ENCODE assay signal across 28 cellular contexts in genomic region chr2:17442334-17442733, GRCh38.
DNase-seq lines count a peak whose midpoint lies in the region; ATAC-seq, FAIRE-seq and TF ChIP-seq lines count a peak whose summit lies in the region.
"Had no signal": no experiment of that assay in that cellular context is flagged by ENCODE, and none has a peak within 500 bp of the region (broad histone marks: within the 10 kb centered on the region; RNA-seq: fewer than 3 reads in every experiment).

No MANE protein-coding gene starts in this region.

- no peak for ATAC-seq in mucosa of descending colon
- ATAC-seq: gastrocnemius medialis; GM12878; naive thymus-derived CD4-positive, alpha-beta T cell; stimulated activated naive CD8-positive, alpha-beta T cell treated with anti-CD3 and anti-CD28 coated beads, Interleukin-15, amount 100 ng/mL, for 72 hours had no signal

- no peaks in the 10 kb centered on the region for H4K20me1 ChIP-seq in astrocyte (ENCODE audit: insufficient read depth, low read length)

- H3K27ac ChIP-seq in breast epithelium (no peak overlapping the region), astrocyte (ENCODE audit: low read depth, low read length) (peak overlapping the region; percentile 53)
- H3K27ac ChIP-seq: gastrocnemius medialis had no signal

- H3K4me3 Mint-ChIP-seq in MCF 10A (ENCODE audit: unreplicated experiment) (no peak overlapping the region), astrocyte (ENCODE audit: unreplicated experiment) (no peak overlapping the region), chondrocyte (ENCODE audit: unreplicated experiment) (no peak overlapping the region)
- H3K4me3 Mint-ChIP-seq: activated naive CD8-positive, alpha-beta T cell; B cell; brain; naive thymus-derived CD4-positive, alpha-beta T cell; stimulated activated naive CD8-positive, alpha-beta T cell treated with anti-CD3 and anti-CD28 coated beads, Interleukin-15, amount 100 ng/mL, for 72 hours; type B pancreatic cell had no signal

- H3K4me2 ChIP-seq in astrocyte (ENCODE audit: low read length), result peak overlapping the region; percentile 75
- H3K4me2 ChIP-seq: SK-N-SH had no signal

- DNase-seq in MCF 10A (ENCODE audit: unreplicated experiment) (peak; percentile 75), breast epithelium (ENCODE audit: low spot score in 2 of 2) (no peak), astrocyte (ENCODE audit: low read depth) (peak; percentile 76), fibroblast of pulmonary artery (ENCODE audit: low read depth) (peak; percentile 4), stromal cell of bone marrow (ENCODE audit: low read depth) (peak; percentile 26), HPDE6-E6E7 (ENCODE audit: extremely low spot score) (no peak), mucosa of descending colon (no peak), chondrocyte (ENCODE audit: low spot score) (no peak)
- DNase-seq: 8988T; cortex of kidney; DMS79; gastrocnemius medialis; MM.1S; naive thymus-derived CD4-positive, alpha-beta T cell; NCI-H1436; NCI-H2107; NCI-H526; occipital lobe; RPMI8226; SK-N-SH; stimulated activated CD4-positive, alpha-beta T cell treated with anti-CD3 and anti-CD28 coated beads, Interleukin-4, amount 100 ng/mL, for 24 hours; stimulated activated naive CD8-positive, alpha-beta T cell treated with anti-CD3 and anti-CD28 coated beads, Interleukin-15, amount 100 ng/mL, for 72 hours; T-helper 2 cell had no signal

- POLR2A ChIA-PET in MCF 10A (lab: Yijun Ruan, JAX), result interaction anchor here (1.2 kb wide), 1 partner anchor 14 kb away, joined by 4 read pairs; no protein-coding TSS in a partner anchor

- FAIRE-seq in astrocyte (lab: Jason Lieb, UNC), result no peak
- FAIRE-seq: GM12878 had no signal

- H3K9me3 Mint-ChIP-seq in MCF 10A (ENCODE audit: unreplicated experiment), result no peaks in the 10 kb centered on the region
- H3K9me3 Mint-ChIP-seq in astrocyte (ENCODE audit: unreplicated experiment), result no peaks in the 10 kb centered on the region
- H3K9me3 Mint-ChIP-seq in chondrocyte (ENCODE audit: low read depth), result no peaks in the 10 kb centered on the region

- H3K27me3 ChIP-seq in breast epithelium, result no peaks in the 10 kb centered on the region
- H3K27me3 ChIP-seq in astrocyte (ENCODE audit: insufficient read depth, low read length), result no peaks in the 10 kb centered on the region
- H3K27me3 ChIP-seq: gastrocnemius medialis had no signal

- BruUV-seq in MCF 10A (replicated peaks; lab: Mats Ljungman, UMichigan), result no TSS peak

- no peak overlapping the region for H3K9ac ChIP-seq in astrocyte (ENCODE audit: low read length)
- H3K9ac ChIP-seq: SK-N-SH had no signal

- H3K79me2 ChIP-seq in astrocyte (ENCODE audit: insufficient read depth, low read length), result no peaks in the 10 kb centered on the region

- intact Hi-C loops in MCF 10A (cut with micrococcal nuclease), result loop anchor here (1.0 kb wide), 1 partner anchor 13 kb away; no protein-coding TSS in a partner anchor
- intact Hi-C loops in breast epithelium (cut with DNase I; ENCODE audit: low total_unique reads), result no loop called here
- intact Hi-C loops in mucosa of descending colon (cut with DNase I, micrococcal nuclease), result no loop called here

- H3K4me1 Mint-ChIP-seq in MCF 10A (ENCODE audit: insufficient read depth, unreplicated experiment), result peaks cover 11% of the 10 kb centered on the region
- H3K4me1 Mint-ChIP-seq in astrocyte (ENCODE audit: low read depth, unreplicated experiment), result peaks cover 3% of the 10 kb centered on the region
- H3K4me1 Mint-ChIP-seq in chondrocyte (ENCODE audit: low read depth), result no peaks in the 10 kb centered on the region
- H3K4me1 Mint-ChIP-seq: B cell; brain; naive thymus-derived CD4-positive, alpha-beta T cell; stimulated activated naive CD8-positive, alpha-beta T cell treated with anti-CD3 and anti-CD28 coated beads, Interleukin-15, amount 100 ng/mL, for 72 hours had no signal

- H3K27me3 Mint-ChIP-seq in MCF 10A (ENCODE audit: insufficient read depth, unreplicated experiment), result no peaks in the 10 kb centered on the region
- H3K27me3 Mint-ChIP-seq in astrocyte (ENCODE audit: low read depth, unreplicated experiment), result no peaks in the 10 kb centered on the region
- H3K27me3 Mint-ChIP-seq in chondrocyte (ENCODE audit: low read depth), result peaks cover 5% of the 10 kb centered on the region
- H3K27me3 Mint-ChIP-seq: activated naive CD8-positive, alpha-beta T cell; brain; naive thymus-derived CD4-positive, alpha-beta T cell; stimulated activated naive CD8-positive, alpha-beta T cell treated with anti-CD3 and anti-CD28 coated beads, Interleukin-15, amount 100 ng/mL, for 72 hours; type B pancreatic cell had no signal

- no peak overlapping the region for H2AFZ ChIP-seq in astrocyte (ENCODE audit: low read depth, low read length)

- H3K36me3 ChIP-seq in breast epithelium (no peaks in the 10 kb centered on the region), astrocyte (ENCODE audit: insufficient read depth, low read length) (no peaks in the 10 kb centered on the region), mucosa of descending colon (ENCODE audit: low read depth) (no peaks in the 10 kb centered on the region)
- H3K36me3 ChIP-seq: gastrocnemius medialis had no signal

- TF ChIP-seq CTCF in MCF 10A (IDR thresholded peaks at IDR 0.05; ENCODE audit: unreplicated experiment) (no peak), breast epithelium (IDR thresholded peaks at IDR 0.05) (no peak), astrocyte (IDR thresholded peaks at IDR 0.05; ENCODE audit: insufficient read depth, low read depth, low read length) (no peak), fibroblast of pulmonary artery (IDR thresholded peaks at IDR 0.05; ENCODE audit: low read length, missing control alignments) (no peak), mucosa of descending colon (IDR thresholded peaks at IDR 0.05) (no peak), chondrocyte (IDR thresholded peaks at IDR 0.05) (no peak)

- H3K9me3 ChIP-seq in breast epithelium, result no peaks in the 10 kb centered on the region
- H3K9me3 ChIP-seq in astrocyte (ENCODE audit: insufficient read depth, low read depth, low read length), result no peaks in the 10 kb centered on the region
- H3K9me3 ChIP-seq in mucosa of descending colon, result no peaks in the 10 kb centered on the region
- H3K9me3 ChIP-seq: gastrocnemius medialis, SK-N-SH had no signal

- H3K4me1 ChIP-seq in breast epithelium, result no peaks in the 10 kb centered on the region
- H3K4me1 ChIP-seq in astrocyte (ENCODE audit: insufficient read depth, low read length), result peaks cover 15% of the 10 kb centered on the region
- no peaks in the 10 kb centered on the region for H3K4me1 ChIP-seq in mucosa of descending colon (ENCODE audit: low read depth)
- H3K4me1 ChIP-seq: gastrocnemius medialis had no signal

- H3K36me3 Mint-ChIP-seq in MCF 10A (ENCODE audit: insufficient read depth, unreplicated experiment) (no peaks in the 10 kb centered on the region), astrocyte (ENCODE audit: low read depth, unreplicated experiment) (no peaks in the 10 kb centered on the region), chondrocyte (ENCODE audit: low read depth) (no peaks in the 10 kb centered on the region)
- H3K36me3 Mint-ChIP-seq: activated naive CD8-positive, alpha-beta T cell; brain; type B pancreatic cell had no signal

- H3K4me3 ChIP-seq in breast epithelium (no peak overlapping the region), astrocyte (ENCODE audit: insufficient read depth, low read depth, low read length) (no peak overlapping the region), fibroblast of pulmonary artery (replicated peaks; ENCODE audit: low read depth, low read length) (no peak overlapping the region), mucosa of descending colon (no peak overlapping the region)
- H3K4me3 ChIP-seq: gastrocnemius medialis, GM12878 had no signal

- peak overlapping the region; percentile 47 for H3K27ac Mint-ChIP-seq in MCF 10A (ENCODE audit: low read depth, unreplicated experiment)
- H3K27ac Mint-ChIP-seq in astrocyte (ENCODE audit: unreplicated experiment), result no peak overlapping the region
- no peak overlapping the region for H3K27ac Mint-ChIP-seq in chondrocyte (ENCODE audit: unreplicated experiment)
- H3K27ac Mint-ChIP-seq: activated naive CD8-positive, alpha-beta T cell; B cell; brain; naive thymus-derived CD4-positive, alpha-beta T cell; type B pancreatic cell had no signal

- TF ChIP-seq POLR2A in breast epithelium (IDR thresholded peaks at IDR 0.05), result no peak

- CTCF ChIA-PET in MCF 10A (lab: Yijun Ruan, JAX), result interaction anchor here (0.6 kb wide), 2 partner anchors 276 to 670 kb away, joined by 3 read pairs; no protein-coding TSS in a partner anchor

Comparison
In these comparisons a context has a peak if more than half of its experiments do, and no peak if none do; other contexts are left out.
1. DNase-seq: peak in MCF 10A (single experiment), astrocyte (single experiment), fibroblast of pulmonary artery (single experiment) and stromal cell of bone marrow (single experiment); none in breast epithelium (0 of 2), HPDE6-E6E7 (single experiment), mucosa of descending colon (0 of 3) and chondrocyte (single experiment).